21 cellular contexts compared by ENCODE assay signal in the genomic region with DNA sequence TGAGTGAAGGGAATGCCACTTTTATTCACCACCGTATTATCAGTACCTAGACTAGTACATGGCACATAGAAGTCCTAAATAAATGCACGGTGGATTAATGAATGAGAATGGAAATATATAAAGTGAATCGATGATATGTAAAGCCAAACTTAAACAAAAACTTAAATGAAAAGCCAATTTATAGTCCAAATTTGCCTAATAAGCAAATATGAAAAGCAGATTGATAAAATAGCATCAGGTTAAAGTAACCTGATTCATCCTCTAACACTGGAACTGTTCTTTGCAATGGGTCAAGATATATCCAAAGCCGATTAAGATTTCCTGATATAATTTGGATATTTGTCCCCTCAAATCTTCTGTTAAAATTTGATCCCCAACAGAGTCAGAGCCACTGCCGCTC.
A peak's percentile ranks its signal among the peaks of the same experiment; 100 is the strongest.
DNase-seq lines count a peak whose midpoint lies in the region; ATAC-seq, FAIRE-seq and TF ChIP-seq lines count a peak whose summit lies in the region.
"Had no signal": no experiment of that assay in that cellular context is flagged by ENCODE, and none has a peak within 500 bp of the region (broad histone marks: within the 10 kb centered on the region; RNA-seq: fewer than 3 reads in every experiment).

No MANE protein-coding gene starts in this region.

- H4K8ac ChIP-seq in IMR-90 (ENCODE audit: low read depth in 2 of 2, low read length in 2 of 2): no peak overlapping the region

- dilution Hi-C loops in IMR-90 (cut with HindIII; ENCODE audit: low sequenced_read_pairs, unreplicated experiment) (no loop called here), endothelial cell of umbilical vein (cut with MboI; ENCODE audit: extremely low pct_ligation_motif_present, low sequenced_read_pairs) (no loop called here)

- FAIRE-seq in A549 (lab: Jason Lieb, UNC): peak; percentile 77
- peak; percentile 4 for FAIRE-seq in endothelial cell of umbilical vein (lab: Jason Lieb, UNC)
- FAIRE-seq: A204.1, D721Med, G401.6, GM12891, GM19239 had no signal

- no peak overlapping the region for H2BK5ac ChIP-seq in IMR-90 (ENCODE audit: low read depth, low read length, poor library complexity, severe bottlenecking)

- H3K4ac ChIP-seq in IMR-90 (ENCODE audit: low read depth, low read length): no peak overlapping the region

- H3K9me3 ChIP-seq in A549: no peaks in the 10 kb centered on the region
- no peaks in the 10 kb centered on the region for H3K9me3 ChIP-seq in IMR-90 (ENCODE audit: control insufficient read depth, insufficient read depth, low read length)
- H3K9me3 ChIP-seq in endothelial cell of umbilical vein (replicated peaks; ENCODE audit: control insufficient read depth, insufficient read depth, low read length): no peaks in the 10 kb centered on the region
- H3K9me3 ChIP-seq: BLaER1 treated with 17β-estradiol and CSF1 and Interleukin-3, amounts not matched to agents 10 nM and 100 nM; Caco-2 had no signal

- BruUV-seq in IMR-90 (replicated peaks; lab: Mats Ljungman, UMichigan) (no TSS peak), endothelial cell of umbilical vein (replicated peaks; lab: Mats Ljungman, UMichigan) (no TSS peak)

- WGBS in A549 (ENCODE audit: missing lambda C conversion rate): 33% methylated on average over 5 of the region's 5 CpGs
- WGBS in IMR-90 (ENCODE audit: extremely low coverage in 2 of 2, insufficient read length in 1 of 2), 2 experiments: no CpG with 5 or more reads among the region's 5 CpGs

- H3K23ac ChIP-seq in IMR-90 (ENCODE audit: low read depth, low read length): no peak overlapping the region

- H3K4me1 Mint-ChIP-seq in natural killer cell treated with Interleukin-12 subunit alpha and Interleukin-12 subunit beta and Interleukin-15 and Interleukin-18, amount 100 ng/mL, for 72 hours (ENCODE audit: low read depth in 2 of 2): no peaks in the 10 kb centered on the region
- H3K4me1 Mint-ChIP-seq: B cell had no signal

- no peak overlapping the region for H2AK5ac ChIP-seq in IMR-90 (ENCODE audit: low read depth, low read length)

- H4K5ac ChIP-seq in IMR-90 (ENCODE audit: low read depth, low read length): no peak overlapping the region

- no peaks in the 10 kb centered on the region for H3K27me3 ChIP-seq in IMR-90 (ENCODE audit: control insufficient read depth, insufficient read depth, low read length)
- no peaks in the 10 kb centered on the region for H3K27me3 ChIP-seq in endothelial cell of umbilical vein (ENCODE audit: control insufficient read depth in 2 of 2, insufficient read depth in 2 of 2, low read length in 2 of 2)

- H3K9me1 ChIP-seq in IMR-90 (ENCODE audit: insufficient read depth, low read length) (no peaks in the 10 kb centered on the region), endothelial cell of umbilical vein (replicated peaks; ENCODE audit: control insufficient read depth, extremely low read depth, insufficient read depth, low read length) (no peaks in the 10 kb centered on the region)

- no peak for DNase-seq in A549 (ENCODE audit: low read depth in 1 of 2, low spot score in 1 of 2)
- DNase-seq in IMR-90: no peak
- no peak for DNase-seq in endothelial cell of umbilical vein (ENCODE audit: low read depth, low spot score)
- no peak for DNase-seq in natural killer cell treated with Interleukin-12 subunit alpha and Interleukin-12 subunit beta and Interleukin-15 and Interleukin-18, amount 100 ng/mL, for 72 hours (ENCODE audit: low spot score)
- no peak for DNase-seq in hepatic stellate cell (ENCODE audit: low spot score)
- DNase-seq: 8988T; AML-193; Caco-2; Calu3; CD4-positive, alpha-beta T cell; CD8-positive, alpha-beta T cell; DMS79 treated with DMSO at 0.1 percent for 48 hours; GF-D8 had no signal

- no peak overlapping the region for H3K27ac Mint-ChIP-seq in natural killer cell treated with Interleukin-12 subunit alpha and Interleukin-12 subunit beta and Interleukin-15 and Interleukin-18, amount 100 ng/mL, for 72 hours
- H3K27ac Mint-ChIP-seq: B cell; CD4-positive, alpha-beta T cell; CD8-positive, alpha-beta T cell had no signal

- no peaks in the 10 kb centered on the region for H3K79me1 ChIP-seq in IMR-90 (ENCODE audit: low read depth in 1 of 2, low read length in 2 of 2)

- ATAC-seq in A549 (no peak), IMR-90 (ENCODE audit: low read depth) (no peak)
- no peak for ATAC-seq in natural killer cell treated with Interleukin-12 subunit alpha and Interleukin-12 subunit beta and Interleukin-15 and Interleukin-18, amount 100 ng/mL, for 72 hours
- ATAC-seq: CD8-positive, alpha-beta T cell had no signal

- H3K27ac ChIP-seq in A549 (no peak overlapping the region), IMR-90 (ENCODE audit: insufficient read depth, low read length) (no peak overlapping the region), endothelial cell of umbilical vein (ENCODE audit: insufficient read depth, low read depth, low read length) (no peak overlapping the region)
- H3K27ac ChIP-seq: BLaER1 treated with 17β-estradiol and CSF1 and Interleukin-3, amounts not matched to agents 10 nM and 100 nM; C4-2B had no signal

- no peak overlapping the region for H3K18ac ChIP-seq in IMR-90 (ENCODE audit: low read depth, low read length)

- peaks cover 12% of the 10 kb centered on the region for H3K9me3 Mint-ChIP-seq in natural killer cell treated with Interleukin-12 subunit alpha and Interleukin-12 subunit beta and Interleukin-15 and Interleukin-18, amount 100 ng/mL, for 72 hours

- CTCF ChIA-PET in A549 (lab: Yijun Ruan, JAX): no interaction called here
- CTCF ChIA-PET in IMR-90 (lab: Yijun Ruan, JAX): no interaction called here
- CTCF ChIA-PET in endothelial cell of umbilical vein (lab: Charles Lee): no interaction called here

- no peak for TF ChIP-seq CTCF in A549 (IDR thresholded peaks at IDR 0.05)
- TF ChIP-seq CTCF in IMR-90 (conservative IDR thresholded peaks at IDR 0.05; ENCODE audit: low read depth, low read length): no peak
- no peak for TF ChIP-seq CTCF in endothelial cell of umbilical vein (IDR thresholded peaks at IDR 0.05; ENCODE audit: extremely low read depth in 1 of 2, insufficient read depth in 1 of 2, low read depth in 1 of 2, low read length in 2 of 2)

- no peaks in the 10 kb centered on the region for H3K27me3 Mint-ChIP-seq in natural killer cell treated with Interleukin-12 subunit alpha and Interleukin-12 subunit beta and Interleukin-15 and Interleukin-18, amount 100 ng/mL, for 72 hours
- H3K27me3 Mint-ChIP-seq: B cell; CD4-positive, alpha-beta T cell had no signal

- in situ Hi-C loops in IMR-90 (cut with MboI; ENCODE audit: low sequenced_read_pairs): no loop called here

- H2BK120ac ChIP-seq in IMR-90 (ENCODE audit: low read depth, low read length): no peak overlapping the region

- H2AK9ac ChIP-seq in IMR-90 (replicated peaks; ENCODE audit: low read depth, low read length, poor library complexity): no peak overlapping the region

- TF ChIP-seq EP300 in A549 (IDR thresholded peaks at IDR 0.05): no peak

- no peak overlapping the region for H3K4me3 ChIP-seq in A549
- H3K4me3 ChIP-seq in IMR-90 (ENCODE audit: insufficient read depth, low read depth, low read length): no peak overlapping the region
- H3K4me3 ChIP-seq in endothelial cell of umbilical vein (replicated peaks in 1 of 3; ENCODE audit: insufficient read depth in 1 of 3, low read depth in 1 of 3, low read length in 3 of 3): no peak overlapping the region
- H3K4me3 ChIP-seq: BLaER1 treated with 17β-estradiol and CSF1 and Interleukin-3, amounts not matched to agents 10 nM and 100 nM had no signal

- no peak overlapping the region for H3K4me3 Mint-ChIP-seq in natural killer cell treated with Interleukin-12 subunit alpha and Interleukin-12 subunit beta and Interleukin-15 and Interleukin-18, amount 100 ng/mL, for 72 hours
- H3K4me3 Mint-ChIP-seq: B cell; CD4-positive, alpha-beta T cell; CD8-positive, alpha-beta T cell had no signal

- no peaks in the 10 kb centered on the region for H3K79me2 ChIP-seq in endothelial cell of umbilical vein (ENCODE audit: control insufficient read depth, insufficient read depth, low read length)

- no peak for TF ChIP-seq POLR2A in A549 (IDR thresholded peaks at IDR 0.05; ENCODE audit: low read length)
- TF ChIP-seq POLR2A in IMR-90 (IDR thresholded peaks at IDR 0.05; ENCODE audit: low read depth, low read length): no peak
- TF ChIP-seq POLR2A in endothelial cell of umbilical vein (IDR thresholded peaks at IDR 0.05; ENCODE audit: low read depth, low read length): no peak

- no peaks in the 10 kb centered on the region for H3K36me3 ChIP-seq in IMR-90 (ENCODE audit: control insufficient read depth, insufficient read depth, low read length)
- H3K36me3 ChIP-seq in endothelial cell of umbilical vein (ENCODE audit: control insufficient read depth in 2 of 2, extremely low read depth in 1 of 2, insufficient read depth in 2 of 2, low read length in 2 of 2): no peaks in the 10 kb centered on the region
- H3K36me3 ChIP-seq: BLaER1 treated with 17β-estradiol and CSF1 and Interleukin-3, amounts not matched to agents 10 nM and 100 nM had no signal

- intact Hi-C loops in IMR-90 (cut with micrococcal nuclease): no loop called here
- intact Hi-C loops in endothelial cell of umbilical vein (cut with micrococcal nuclease): no loop called here

- H2BK20ac ChIP-seq in IMR-90 (ENCODE audit: low read depth, low read length): no peak overlapping the region

- TF ChIP-seq RAD21 in A549 (conservative IDR thresholded peaks at IDR 0.05 in 1 of 2, IDR thresholded peaks at IDR 0.05 in 1 of 2) (no peak), IMR-90 (IDR thresholded peaks at IDR 0.05; ENCODE audit: low read length) (no peak)

- H2AFZ ChIP-seq in IMR-90 (replicated peaks; ENCODE audit: low read length, poor library complexity) (no peak overlapping the region), endothelial cell of umbilical vein (ENCODE audit: low read depth, low read length) (no peak overlapping the region)

- H3K4me2 ChIP-seq in A549: no peak overlapping the region
- no peak overlapping the region for H3K4me2 ChIP-seq in IMR-90 (ENCODE audit: low read depth, low read length)
- no peak overlapping the region for H3K4me2 ChIP-seq in endothelial cell of umbilical vein (ENCODE audit: insufficient read depth, low read length)
- H3K4me2 ChIP-seq: BLaER1 treated with 17β-estradiol and CSF1 and Interleukin-3, amounts not matched to agents 10 nM and 100 nM had no signal

- H3K4me1 ChIP-seq in A549 (no peaks in the 10 kb centered on the region), IMR-90 (ENCODE audit: control insufficient read depth, insufficient read depth, low read length) (no peaks in the 10 kb centered on the region), endothelial cell of umbilical vein (ENCODE audit: control insufficient read depth, extremely low read depth, insufficient read depth, low read length) (no peaks in the 10 kb centered on the region)
- H3K4me1 ChIP-seq: BLaER1 treated with 17β-estradiol and CSF1 and Interleukin-3, amounts not matched to agents 10 nM and 100 nM; Caco-2 had no signal

- H4K20me1 ChIP-seq in IMR-90 (ENCODE audit: insufficient read depth, low read length) (no peaks in the 10 kb centered on the region), endothelial cell of umbilical vein (replicated peaks; ENCODE audit: control insufficient read depth, extremely low read depth, insufficient read depth, low read length) (no peaks in the 10 kb centered on the region)

- no peak overlapping the region for H3K56ac ChIP-seq in IMR-90 (ENCODE audit: extremely low read depth, insufficient read depth, low read length)

- no peak overlapping the region for H3K14ac ChIP-seq in IMR-90 (replicated peaks; ENCODE audit: low read depth, low read length)

- no peak overlapping the region for H3K9ac ChIP-seq in IMR-90 (ENCODE audit: low read depth, low read length)
- H3K9ac ChIP-seq in endothelial cell of umbilical vein (replicated peaks; ENCODE audit: extremely low read depth, insufficient read depth, low read length): no peak overlapping the region
- H3K9ac ChIP-seq: BLaER1 treated with 17β-estradiol and CSF1 and Interleukin-3, amounts not matched to agents 10 nM and 100 nM had no signal

- POLR2A ChIA-PET in A549 (lab: Yijun Ruan, JAX): no interaction called here
- POLR2A ChIA-PET in IMR-90 (lab: Charles Lee; ENCODE audit: unreplicated experiment): no interaction called here
- POLR2A ChIA-PET in endothelial cell of umbilical vein (lab: Charles Lee): no interaction called here

- no peak overlapping the region for H4K91ac ChIP-seq in IMR-90 (ENCODE audit: insufficient read depth, low read depth, low read length)

- H3K36me3 Mint-ChIP-seq in natural killer cell treated with Interleukin-12 subunit alpha and Interleukin-12 subunit beta and Interleukin-15 and Interleukin-18, amount 100 ng/mL, for 72 hours: no peaks in the 10 kb centered on the region
- H3K36me3 Mint-ChIP-seq: CD8-positive, alpha-beta T cell had no signal

- no peak overlapping the region for H2BK15ac ChIP-seq in IMR-90 (ENCODE audit: low read depth, low read length)
